8 cellular contexts compared by ENCODE assay signal in genomic region chr12:56645201-56645716, GRCh38. TPM values are rescaled to one million over a fixed set of nuclear protein-coding genes. Genes with fewer than 3 reads are reported as not detected.
A peak's percentile ranks its signal among the peaks of the same experiment; 100 is the strongest.
DNase-seq lines count a peak whose midpoint lies in the region; ATAC-seq and TF ChIP-seq lines count a peak whose summit lies in the region.

No MANE protein-coding gene starts in this region.

- H3K4me3 ChIP-seq in epithelial cell of esophagus (ENCODE audit: low read length), result peak overlapping the region; percentile 100

- DNase-seq in GM13976 (ENCODE audit: low spot score) (no peak), RPMI8226 (peak; percentile 19), epithelial cell of esophagus (ENCODE audit: low read depth) (no peak), naive B cell (no peak), HuH-7 (ENCODE audit: low spot score) (no peak), ureter (ENCODE audit: low spot score) (no peak)
- no peak for DNase-seq in activated effector memory CD4-positive, alpha-beta T cell treated with Interleukin-2 at 50 U/mL for 16 hours

- no peak for ATAC-seq in naive B cell (ENCODE audit: low read depth in 2 of 2)
- no peak for ATAC-seq in GM18861 (IDR thresholded peaks at IDR 0.05; ENCODE audit: unreplicated experiment)

- TF ChIP-seq CTCF in GM13976 (IDR thresholded peaks at IDR 0.05; ENCODE audit: borderline replicate concordance, control extremely low read depth, extremely low read depth, insufficient read depth, missing control alignments) (peak; percentile 9), epithelial cell of esophagus (IDR thresholded peaks at IDR 0.05; ENCODE audit: insufficient read depth, low read depth, low read length, missing control alignments) (no peak)

- peaks cover 11 to 32% (median 24%) of the 10 kb centered on the region in 3 donors for H3K4me1 Mint-ChIP-seq in naive B cell

- H3K36me3 Mint-ChIP-seq in naive B cell, result peaks cover 12% of the 10 kb centered on the region in 2 donors

- peak overlapping the region; percentile 79 to 98 (median 96) for H3K4me3 Mint-ChIP-seq in naive B cell

- H3K9me3 Mint-ChIP-seq in naive B cell, result no peaks in the 10 kb centered on the region

- H3K27me3 Mint-ChIP-seq in naive B cell, result no peaks in the 10 kb centered on the region

- H3K27ac Mint-ChIP-seq in naive B cell, result peak overlapping the region; percentile 95 to 99 (median 98)

- in situ Hi-C loops in GM13976 (cut with MboI; ENCODE audit: low sequenced_read_pairs, unreplicated experiment), result no loop called here

RNA-seq across cellular contexts. Expression of gene ATP5F1B, which starts 0.5 kb away (rescaled TPM):
- polyA plus RNA-seq in naive B cell (ENCODE audit: low read depth in 6 of 6), result 1,000 to 10,000 TPM in 1 of 6 donors, 100 to 1,000 TPM in 5; 711 to 1,110 (median 809) TPM
- 601 TPM for total RNA-seq in ureter

RNA-seq across cellular contexts. Expression of gene BAZ2A, which starts 15.1 kb away (rescaled TPM):
- 10 to 100 TPM; 17.3 to 56.0 (median 33.5) TPM for polyA plus RNA-seq in naive B cell (ENCODE audit: low read depth in 6 of 6)
- total RNA-seq in ureter, result 141 TPM

RNA-seq across cellular contexts. Expression of gene PTGES3, which starts 42.8 kb away (rescaled TPM):
- polyA plus RNA-seq in naive B cell (ENCODE audit: low read depth in 6 of 6), result 100 to 1,000 TPM; 176 to 270 (median 203) TPM
- 212 TPM for total RNA-seq in ureter
